9 cellular contexts compared by ENCODE assay signal in the genomic region with DNA sequence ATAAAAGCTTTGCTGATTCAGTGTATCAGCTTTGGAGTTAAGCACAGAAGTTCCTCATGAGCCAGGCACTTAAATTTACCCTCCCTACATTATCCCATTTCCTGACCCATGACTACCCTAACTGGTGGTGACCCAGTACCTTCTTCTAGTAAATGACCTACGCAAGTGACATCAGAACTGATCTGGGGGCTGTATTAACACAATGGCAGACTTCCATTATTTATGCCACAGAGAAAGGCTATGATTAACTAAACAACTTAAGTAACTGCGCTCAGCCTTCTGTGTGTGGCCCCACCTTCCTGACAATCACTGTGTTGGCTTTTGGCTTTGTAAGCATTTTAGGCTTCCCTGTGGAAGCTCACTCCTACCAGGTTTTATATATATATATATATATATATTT. TPM values are rescaled to one million over a fixed set of nuclear protein-coding genes. Genes with fewer than 3 reads are reported as not detected.
DNase-seq lines count a peak whose midpoint lies in the region; ATAC-seq and TF ChIP-seq lines count a peak whose summit lies in the region.
"Had no signal": no experiment of that assay in that cellular context is flagged by ENCODE, and none has a peak within 500 bp of the region (broad histone marks: within the 10 kb centered on the region; RNA-seq: fewer than 3 reads in every experiment).

No MANE protein-coding gene starts in this region.

- peaks cover 10% of the 10 kb centered on the region for H3K36me3 Mint-ChIP-seq in activated naive CD4-positive, alpha-beta T cell treated with anti-CD3 and anti-CD28 coated beads, Interleukin-2, amount 10 ng/mL, durations not matched to agents 7 days and 5 days
- H3K36me3 Mint-ChIP-seq in T-helper 17 cell (ENCODE audit: low read depth), result peaks cover 5% of the 10 kb centered on the region
- no peaks in the 10 kb centered on the region for H3K36me3 Mint-ChIP-seq in glutamatergic neuron (ENCODE audit: unreplicated experiment)

- H3K9me3 ChIP-seq in T-helper 17 cell (ENCODE audit: control insufficient read depth, low read length, poor library complexity, severe bottlenecking), result no peaks in the 10 kb centered on the region
- H3K9me3 ChIP-seq in spleen, result no peaks in the 10 kb centered on the region

- 63 to 75% (median 72%) methylated on average over 2 of the region's 2 CpGs for WGBS in spleen, 5 donors

- no peak for TF ChIP-seq CTCF in glutamatergic neuron (IDR thresholded peaks at IDR 0.05; ENCODE audit: partially characterized antibody, unreplicated experiment)
- TF ChIP-seq CTCF in spleen (IDR thresholded peaks at IDR 0.05 in 8 of 11, conservative IDR thresholded peaks at IDR 0.05 in 3 of 11), result no peak

- H3K4me3 ChIP-seq in spleen, result no peak overlapping the region

- DNase-seq in activated naive CD4-positive, alpha-beta T cell treated with anti-CD3 and anti-CD28 coated beads, Interleukin-2, amount 10 ng/mL, durations not matched to agents 7 days and 5 days, result no peak
- DNase-seq in activated naive CD4-positive, alpha-beta T cell (lab: John Stamatoyannopoulos, UW), result no peak
- DNase-seq in T-helper 17 cell, result no peak
- no peak for DNase-seq in glutamatergic neuron
- no peak for DNase-seq in stimulated activated naive CD8-positive, alpha-beta T cell treated with anti-CD3 and anti-CD28 coated beads, Interleukin-15, amount 100 ng/mL, for 72 hours
- DNase-seq in spleen, result no peak
- no peak for DNase-seq in stimulated activated CD4-positive, alpha-beta T cell treated with anti-CD3 and anti-CD28 coated beads, Interleukin-1b, Interleukin-23, amount 100 ng/mL, for 48 hours
- DNase-seq: DMS79 had no signal

- peaks cover 0 to 64% (median 8%) of the 10 kb centered on the region in 7 donors for H3K27me3 ChIP-seq in spleen (replicated peaks in 1 of 7)

- peaks cover 0 to 33% (median 17%) of the 10 kb centered on the region in 6 donors for H3K4me1 ChIP-seq in spleen

- TF ChIP-seq POLR2A in spleen (IDR thresholded peaks at IDR 0.05), result no peak

- peak overlapping the region; percentile 58 for H3K27ac Mint-ChIP-seq in activated naive CD4-positive, alpha-beta T cell treated with anti-CD3 and anti-CD28 coated beads, Interleukin-2, amount 10 ng/mL, durations not matched to agents 7 days and 5 days
- H3K27ac Mint-ChIP-seq in T-helper 17 cell, result peak overlapping the region; percentile 98
- H3K27ac Mint-ChIP-seq in glutamatergic neuron (ENCODE audit: unreplicated experiment), result peak overlapping the region; percentile 98
- H3K27ac Mint-ChIP-seq in stimulated activated naive CD8-positive, alpha-beta T cell treated with anti-CD3 and anti-CD28 coated beads, Interleukin-15, amount 100 ng/mL, for 72 hours, result no peak overlapping the region

- H3K9me3 Mint-ChIP-seq in activated naive CD4-positive, alpha-beta T cell treated with anti-CD3 and anti-CD28 coated beads, Interleukin-2, amount 10 ng/mL, durations not matched to agents 7 days and 5 days, result no peaks in the 10 kb centered on the region
- peaks cover 24% of the 10 kb centered on the region for H3K9me3 Mint-ChIP-seq in glutamatergic neuron (ENCODE audit: unreplicated experiment)
- H3K9me3 Mint-ChIP-seq in stimulated activated naive CD8-positive, alpha-beta T cell treated with anti-CD3 and anti-CD28 coated beads, Interleukin-15, amount 100 ng/mL, for 72 hours, result no peaks in the 10 kb centered on the region

- intact Hi-C loops in spleen (cut with DNase I; ENCODE audit: low total_unique reads), result loop anchor here (10.0 kb wide), 1 partner anchor 91 kb away; no protein-coding TSS in a partner anchor

- CTCF ChIA-PET in activated naive CD4-positive, alpha-beta T cell treated with anti-CD3 and anti-CD28 coated beads, Interleukin-2, amount 10 ng/mL, durations not matched to agents 7 days and 5 days (lab: Charles Lee), result interaction anchor here (1.1 to 3.8 kb wide), 7 partner anchors 8 to 125 kb away, joined by 3 to 41 read pairs (median 4); no protein-coding TSS in a partner anchor

- no peaks in the 10 kb centered on the region for H3K36me3 ChIP-seq in spleen

- no peak overlapping the region for H3K27ac ChIP-seq in spleen

- ATAC-seq in T-helper 17 cell (no peak), HG03280 (IDR thresholded peaks at IDR 0.05; ENCODE audit: unreplicated experiment) (no peak)
- ATAC-seq in stimulated activated naive CD8-positive, alpha-beta T cell treated with anti-CD3 and anti-CD28 coated beads, Interleukin-15, amount 100 ng/mL, for 72 hours, result no peak

- H3K4me3 Mint-ChIP-seq in activated naive CD4-positive, alpha-beta T cell treated with anti-CD3 and anti-CD28 coated beads, Interleukin-2, amount 10 ng/mL, durations not matched to agents 7 days and 5 days, result peak overlapping the region; percentile 85
- H3K4me3 Mint-ChIP-seq in T-helper 17 cell, result peak overlapping the region; percentile 99
- peak overlapping the region; percentile 99 for H3K4me3 Mint-ChIP-seq in glutamatergic neuron (ENCODE audit: unreplicated experiment)
- peak overlapping the region; percentile 55 to 97 for H3K4me3 Mint-ChIP-seq in stimulated activated naive CD8-positive, alpha-beta T cell treated with anti-CD3 and anti-CD28 coated beads, Interleukin-15, amount 100 ng/mL, for 72 hours

- peaks cover 66% of the 10 kb centered on the region for H3K4me1 Mint-ChIP-seq in activated naive CD4-positive, alpha-beta T cell treated with anti-CD3 and anti-CD28 coated beads, Interleukin-2, amount 10 ng/mL, durations not matched to agents 7 days and 5 days
- H3K4me1 Mint-ChIP-seq in T-helper 17 cell (peaks cover 33% of the 10 kb centered on the region), glutamatergic neuron (ENCODE audit: low read depth, unreplicated experiment) (peaks cover 45% of the 10 kb centered on the region)
- peaks cover 52% of the 10 kb centered on the region for H3K4me1 Mint-ChIP-seq in stimulated activated naive CD8-positive, alpha-beta T cell treated with anti-CD3 and anti-CD28 coated beads, Interleukin-15, amount 100 ng/mL, for 72 hours

- peaks cover 59% of the 10 kb centered on the region for H3K27me3 Mint-ChIP-seq in activated naive CD4-positive, alpha-beta T cell treated with anti-CD3 and anti-CD28 coated beads, Interleukin-2, amount 10 ng/mL, durations not matched to agents 7 days and 5 days
- peaks cover 44% of the 10 kb centered on the region for H3K27me3 Mint-ChIP-seq in T-helper 17 cell
- H3K27me3 Mint-ChIP-seq in glutamatergic neuron (ENCODE audit: unreplicated experiment), result peaks cover 14% of the 10 kb centered on the region
- H3K27me3 Mint-ChIP-seq in stimulated activated naive CD8-positive, alpha-beta T cell treated with anti-CD3 and anti-CD28 coated beads, Interleukin-15, amount 100 ng/mL, for 72 hours, result peaks cover 79% of the 10 kb centered on the region

RNA-seq across cellular contexts. Expression of a gene that starts 1.9 kb away (rescaled TPM):
- total RNA-seq in T-helper 17 cell, result 10 to 100 TPM; 10.1 to 12.3 TPM
- 42.5 TPM for total RNA-seq in glutamatergic neuron (ENCODE audit: unreplicated experiment)
- total RNA-seq in spleen, result 1 to 10 TPM; 1.8 to 3.5 (median 2.1) TPM
- 1 to 10 TPM in 1 of 3 donors, under 1 TPM in 2; 0.59 to 1.1 (median 0.67) TPM for polyA plus RNA-seq in spleen

Comparison
In these comparisons a context has a peak if more than half of its experiments do, and no peak if none do; other contexts are left out.
1. H3K27ac Mint-ChIP-seq: peak in activated naive CD4-positive, alpha-beta T cell treated with anti-CD3 and anti-CD28 coated beads, Interleukin-2, amount 10 ng/mL, durations not matched to agents 7 days and 5 days (single experiment), T-helper 17 cell (single experiment) and glutamatergic neuron (single experiment); none in stimulated activated naive CD8-positive, alpha-beta T cell treated with anti-CD3 and anti-CD28 coated beads, Interleukin-15, amount 100 ng/mL, for 72 hours (0 of 2).
2. Peak in every context shown above with its lines, with median percentiles within 50 percentile points of each other: H3K4me3 Mint-ChIP-seq.